ENCODE assay signal across 24 cellular contexts in genomic region chr2:182933629-182934028, GRCh38.
A peak's percentile ranks its signal among the peaks of the same experiment; 100 is the strongest.
DNase-seq lines count a peak whose midpoint lies in the region; ATAC-seq, FAIRE-seq and TF ChIP-seq lines count a peak whose summit lies in the region.
"Had no signal": no experiment of that assay in that cellular context is flagged by ENCODE, and none has a peak within 500 bp of the region (broad histone marks: within the 10 kb centered on the region; RNA-seq: fewer than 3 reads in every experiment).

No MANE protein-coding gene starts in this region.

- no peak for FAIRE-seq in GM12891 (lab: Jason Lieb, UNC)

- no peak for TF ChIP-seq POLR2A in GM12891 (IDR thresholded peaks at IDR 0.05; ENCODE audit: low read depth, low read length)

- DNase-seq in GM12891 (ENCODE audit: insufficient read length, low spot score), result no peak
- no peak for DNase-seq in AML-193 (lab: John Stamatoyannopoulos, UW)
- DNase-seq in NCI-H2107 (lab: John Stamatoyannopoulos, UW), result no peak
- DNase-seq: activated CD8-positive, alpha-beta memory T cell treated with anti-CD3 and anti-CD28 coated beads for 24 hours; activated T-cell treated with anti-CD3 and anti-CD28 coated beads, Interleukin-2, amount 50 U/mL, for 72 hours; body of pancreas; CD4-positive, alpha-beta memory T cell; cortex of kidney; DMS79; hippocampal formation; NCI-H187 treated with DMSO at 0.1 percent for 48 hours; NCI-H446; NK-92 treated with Interleukin-12 subunit alpha and Interleukin-12 subunit beta, amount 100 ng/mL, for 24 hours; posterior cingulate gyrus; RPMI8226; stomach; T-helper 9 cell had no signal

- ATAC-seq in GM18907 (IDR thresholded peaks at IDR 0.05; ENCODE audit: unreplicated experiment) (peak; percentile 92), GM21737 (IDR thresholded peaks at IDR 0.05; ENCODE audit: unreplicated experiment) (peak; percentile 71), HG03097 (IDR thresholded peaks at IDR 0.05; ENCODE audit: low FRiP score, unreplicated experiment) (peak; percentile 94), HG03571 (IDR thresholded peaks at IDR 0.05; ENCODE audit: unreplicated experiment) (peak; percentile 91), HG02840 (IDR thresholded peaks at IDR 0.05; ENCODE audit: low FRiP score, unreplicated experiment) (no peak)
- ATAC-seq: activated naive CD4-positive, alpha-beta T cell treated with anti-CD3 and anti-CD28 coated beads, Interleukin-2, amount 50 U/mL, for 72 hours; activated T-cell treated with anti-CD3 and anti-CD28 coated beads, Interleukin-2, amount 50 U/mL, for 72 hours; body of pancreas; SK-N-SH treated with all-trans-retinoic acid at 6 μM for 48 hours had no signal

TF ChIP-seq in GM12891, 5 proteins besides CTCF, POLR2A, EP300 and RAD21:
- TF ChIP-seq POLR2AphosphoS5 (IDR thresholded peaks at IDR 0.05; ENCODE audit: low read depth, low read length) (no peak), POU2F2 (IDR thresholded peaks at IDR 0.05; ENCODE audit: low read depth, low read length) (no peak), TAF1 (IDR thresholded peaks at IDR 0.05; ENCODE audit: low read depth, low read length) (no peak), SPI1 (IDR thresholded peaks at IDR 0.05; ENCODE audit: low read depth, low read length) (no peak), PAX5 (IDR thresholded peaks at IDR 0.05; ENCODE audit: insufficient read depth, low read length, severe bottlenecking) (no peak)
